ENCODE assay signal across 13 cellular contexts in the genomic region with DNA sequence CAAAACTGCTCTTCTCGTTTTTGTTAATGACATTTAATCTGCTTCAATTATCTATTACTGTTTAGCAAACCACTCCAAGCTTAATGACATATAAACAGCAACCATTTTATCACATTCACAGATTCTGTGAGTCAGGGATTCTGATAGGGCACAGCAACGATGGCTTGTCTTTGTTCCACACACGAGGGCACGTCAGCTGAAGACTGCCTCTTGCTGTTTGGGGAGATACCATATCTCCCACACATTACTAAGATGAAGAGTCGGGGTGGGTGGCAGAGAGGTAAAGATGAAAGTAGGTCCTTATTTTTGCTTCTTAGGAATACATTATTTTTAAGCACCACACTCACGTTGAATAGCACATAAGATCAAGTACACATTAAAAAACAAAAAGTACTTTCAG. TPM values are rescaled to one million over a fixed set of nuclear protein-coding genes. Genes with fewer than 3 reads are reported as not detected.
A peak's percentile ranks its signal among the peaks of the same experiment; 100 is the strongest.
DNase-seq lines count a peak whose midpoint lies in the region; ATAC-seq, FAIRE-seq and TF ChIP-seq lines count a peak whose summit lies in the region.
"Had no signal": no experiment of that assay in that cellular context is flagged by ENCODE, and none has a peak within 500 bp of the region (broad histone marks: within the 10 kb centered on the region; RNA-seq: fewer than 3 reads in every experiment).

No MANE protein-coding gene starts in this region.

- intact Hi-C loops in ovary (cut with DNase I): no loop called here

- no peaks in the 10 kb centered on the region for H3K4me1 ChIP-seq in ovary (ENCODE audit: insufficient read depth)
- no peaks in the 10 kb centered on the region for H3K4me1 ChIP-seq in small intestine (ENCODE audit: control insufficient read depth in 2 of 2, insufficient read depth in 1 of 2, low read depth in 1 of 2, low read length in 1 of 2)
- H3K4me1 ChIP-seq: breast epithelium had no signal

- H3K27me3 Mint-ChIP-seq in activated T-cell treated with anti-CD3 and anti-CD28 coated beads, Interleukin-2, amount 50 U/mL, for 24 hours: no peaks in the 10 kb centered on the region
- H3K27me3 Mint-ChIP-seq in activated naive CD4-positive, alpha-beta T cell treated with anti-CD3 and anti-CD28 coated beads, Interleukin-2, amount 50 U/mL, for 24 hours: no peaks in the 10 kb centered on the region
- H3K27me3 Mint-ChIP-seq in stimulated activated memory B cell treated with anti-CD40 and anti-IgM and Interleukin-4, amounts not matched to agents 10 μg/mL and 1 μg/mL and 100 μg/mL, for 72 hours: no peaks in the 10 kb centered on the region
- H3K27me3 Mint-ChIP-seq: naive B cell had no signal

- no peak for ATAC-seq in stimulated activated memory B cell treated with anti-CD40 and anti-IgM and Interleukin-4, amounts not matched to agents 10 μg/mL and 1 μg/mL and 100 μg/mL, for 72 hours

- WGBS in ovary, 3 donors: 58 to 67% (median 65%) methylated on average over 6 of the region's 6 CpGs
- WGBS in small intestine, 3 donors: 45 to 62% (median 50%) methylated on average over 6 of the region's 6 CpGs

- no peaks in the 10 kb centered on the region for H3K36me3 ChIP-seq in ovary
- H3K36me3 ChIP-seq in small intestine (ENCODE audit: control insufficient read depth in 2 of 2, insufficient read depth in 2 of 2, low read length in 2 of 2): peaks cover 0 to 7% of the 10 kb centered on the region in 2 donors
- H3K36me3 ChIP-seq: breast epithelium had no signal

- peak overlapping the region; percentile 87 for H3K27ac Mint-ChIP-seq in activated T-cell treated with anti-CD3 and anti-CD28 coated beads, Interleukin-2, amount 50 U/mL, for 24 hours
- H3K27ac Mint-ChIP-seq in activated naive CD4-positive, alpha-beta T cell treated with anti-CD3 and anti-CD28 coated beads, Interleukin-2, amount 50 U/mL, for 24 hours: peak overlapping the region; percentile 77
- H3K27ac Mint-ChIP-seq in stimulated activated memory B cell treated with anti-CD40 and anti-IgM and Interleukin-4, amounts not matched to agents 10 μg/mL and 1 μg/mL and 100 μg/mL, for 72 hours: peak overlapping the region; percentile 81
- H3K27ac Mint-ChIP-seq: naive B cell had no signal

- H3K4me1 Mint-ChIP-seq in activated T-cell treated with anti-CD3 and anti-CD28 coated beads, Interleukin-2, amount 50 U/mL, for 24 hours (ENCODE audit: low read depth): peaks cover 60% of the 10 kb centered on the region
- H3K4me1 Mint-ChIP-seq in activated naive CD4-positive, alpha-beta T cell treated with anti-CD3 and anti-CD28 coated beads, Interleukin-2, amount 50 U/mL, for 24 hours: peaks cover 47% of the 10 kb centered on the region
- H3K4me1 Mint-ChIP-seq in stimulated activated memory B cell treated with anti-CD40 and anti-IgM and Interleukin-4, amounts not matched to agents 10 μg/mL and 1 μg/mL and 100 μg/mL, for 72 hours: peaks cover 18% of the 10 kb centered on the region

- TF ChIP-seq POLR2A in ovary (IDR thresholded peaks at IDR 0.05): no peak

- no peak for TF ChIP-seq EP300 in ovary (IDR thresholded peaks at IDR 0.05)

- peaks cover 3% of the 10 kb centered on the region for H3K9me3 Mint-ChIP-seq in activated T-cell treated with anti-CD3 and anti-CD28 coated beads, Interleukin-2, amount 50 U/mL, for 24 hours
- no peaks in the 10 kb centered on the region for H3K9me3 Mint-ChIP-seq in activated naive CD4-positive, alpha-beta T cell treated with anti-CD3 and anti-CD28 coated beads, Interleukin-2, amount 50 U/mL, for 24 hours
- peaks cover 2% of the 10 kb centered on the region for H3K9me3 Mint-ChIP-seq in stimulated activated memory B cell treated with anti-CD40 and anti-IgM and Interleukin-4, amounts not matched to agents 10 μg/mL and 1 μg/mL and 100 μg/mL, for 72 hours
- H3K9me3 Mint-ChIP-seq: naive B cell had no signal

- H3K27me3 ChIP-seq in ovary: no peaks in the 10 kb centered on the region
- no peaks in the 10 kb centered on the region for H3K27me3 ChIP-seq in small intestine (ENCODE audit: control insufficient read depth in 2 of 2, insufficient read depth in 2 of 2, low read length in 2 of 2)
- H3K27me3 ChIP-seq: breast epithelium had no signal

- no peak for DNase-seq in activated T-cell treated with anti-CD3 and anti-CD28 coated beads, Interleukin-2, amount 50 U/mL, for 24 hours
- no peak for DNase-seq in activated T-cell treated with anti-CD3 and anti-CD28 coated beads for 4 hours
- DNase-seq in NCI-H748 treated with DMSO at 0.1 percent for 48 hours (lab: John Stamatoyannopoulos, UW): peak; percentile 1
- DNase-seq in activated CD4-positive, CD25-positive, alpha-beta regulatory T cell treated with anti-CD3 and anti-CD28 coated beads, Interleukin-2, amount 50 U/mL, for 72 hours: no peak
- no peak for DNase-seq in ovary
- DNase-seq in small intestine: no peak
- DNase-seq: glutamatergic neuron, naive B cell had no signal

- no peak for TF ChIP-seq CTCF in ovary (IDR thresholded peaks at IDR 0.05)

- peaks cover 41% of the 10 kb centered on the region for H3K36me3 Mint-ChIP-seq in activated T-cell treated with anti-CD3 and anti-CD28 coated beads, Interleukin-2, amount 50 U/mL, for 24 hours (ENCODE audit: low read depth)
- peaks cover 16% of the 10 kb centered on the region for H3K36me3 Mint-ChIP-seq in activated naive CD4-positive, alpha-beta T cell treated with anti-CD3 and anti-CD28 coated beads, Interleukin-2, amount 50 U/mL, for 24 hours
- peaks cover 30% of the 10 kb centered on the region for H3K36me3 Mint-ChIP-seq in stimulated activated memory B cell treated with anti-CD40 and anti-IgM and Interleukin-4, amounts not matched to agents 10 μg/mL and 1 μg/mL and 100 μg/mL, for 72 hours

- no peaks in the 10 kb centered on the region for H3K9me3 ChIP-seq in ovary
- no peaks in the 10 kb centered on the region for H3K9me3 ChIP-seq in small intestine (ENCODE audit: control insufficient read depth, low read depth)
- H3K9me3 ChIP-seq: breast epithelium had no signal

- H3K4me3 ChIP-seq in ovary (no peak overlapping the region), small intestine (ENCODE audit: low read depth in 1 of 2, low read length in 2 of 2) (no peak overlapping the region)
- H3K4me3 ChIP-seq: breast epithelium had no signal

- H3K4me3 Mint-ChIP-seq in activated T-cell treated with anti-CD3 and anti-CD28 coated beads, Interleukin-2, amount 50 U/mL, for 24 hours: peak overlapping the region; percentile 2
- H3K4me3 Mint-ChIP-seq in activated naive CD4-positive, alpha-beta T cell treated with anti-CD3 and anti-CD28 coated beads, Interleukin-2, amount 50 U/mL, for 24 hours: no peak overlapping the region
- no peak overlapping the region for H3K4me3 Mint-ChIP-seq in stimulated activated memory B cell treated with anti-CD40 and anti-IgM and Interleukin-4, amounts not matched to agents 10 μg/mL and 1 μg/mL and 100 μg/mL, for 72 hours
- H3K4me3 Mint-ChIP-seq: naive B cell had no signal

- no peak for FAIRE-seq in small intestine (lab: Jason Lieb, UNC)
- FAIRE-seq: urothelium cell line had no signal

- no peak overlapping the region for H3K27ac ChIP-seq in ovary
- peak overlapping the region in 1 of 2 donors; percentile 26 for H3K27ac ChIP-seq in small intestine (ENCODE audit: low read depth in 1 of 2, low read length in 1 of 2)
- H3K27ac ChIP-seq: breast epithelium had no signal

RNA-seq across cellular contexts. Expression of gene CPOX, which starts 19.3 kb away (rescaled TPM):
- 10 to 100 TPM; 11.2 to 19.9 (median 17.1) TPM for total RNA-seq in ovary
- 10 to 100 TPM; 10.6 to 15.2 TPM for polyA plus RNA-seq in ovary
- 10 to 100 TPM; 13.4 to 28.6 (median 13.8) TPM for polyA plus RNA-seq in small intestine

RNA-seq across cellular contexts. Expression of gene GPR15, which starts 42.4 kb away (rescaled TPM):
- total RNA-seq in ovary: under 1 TPM in 1 of 7 donors, not detected in 6; 0.23 TPM
- polyA plus RNA-seq in ovary: not detected
- polyA plus RNA-seq in small intestine: under 1 TPM in 2 of 3 donors, not detected in 1; 0.16 to 0.54 TPM
- total RNA-seq: skeletal muscle tissue had no signal

RNA-seq across cellular contexts. Expression of gene CLDND1, which starts 51.5 kb away (rescaled TPM):
- total RNA-seq in ovary: 100 to 1,000 TPM in 2 of 7 donors, 10 to 100 TPM in 5; 82.5 to 155 (median 93.4) TPM
- polyA plus RNA-seq in ovary (10 to 100 TPM; 75.3 to 98.9 TPM), small intestine (10 to 100 TPM; 30.8 to 64.9 (median 38.8) TPM)
